In the genomic region with DNA sequence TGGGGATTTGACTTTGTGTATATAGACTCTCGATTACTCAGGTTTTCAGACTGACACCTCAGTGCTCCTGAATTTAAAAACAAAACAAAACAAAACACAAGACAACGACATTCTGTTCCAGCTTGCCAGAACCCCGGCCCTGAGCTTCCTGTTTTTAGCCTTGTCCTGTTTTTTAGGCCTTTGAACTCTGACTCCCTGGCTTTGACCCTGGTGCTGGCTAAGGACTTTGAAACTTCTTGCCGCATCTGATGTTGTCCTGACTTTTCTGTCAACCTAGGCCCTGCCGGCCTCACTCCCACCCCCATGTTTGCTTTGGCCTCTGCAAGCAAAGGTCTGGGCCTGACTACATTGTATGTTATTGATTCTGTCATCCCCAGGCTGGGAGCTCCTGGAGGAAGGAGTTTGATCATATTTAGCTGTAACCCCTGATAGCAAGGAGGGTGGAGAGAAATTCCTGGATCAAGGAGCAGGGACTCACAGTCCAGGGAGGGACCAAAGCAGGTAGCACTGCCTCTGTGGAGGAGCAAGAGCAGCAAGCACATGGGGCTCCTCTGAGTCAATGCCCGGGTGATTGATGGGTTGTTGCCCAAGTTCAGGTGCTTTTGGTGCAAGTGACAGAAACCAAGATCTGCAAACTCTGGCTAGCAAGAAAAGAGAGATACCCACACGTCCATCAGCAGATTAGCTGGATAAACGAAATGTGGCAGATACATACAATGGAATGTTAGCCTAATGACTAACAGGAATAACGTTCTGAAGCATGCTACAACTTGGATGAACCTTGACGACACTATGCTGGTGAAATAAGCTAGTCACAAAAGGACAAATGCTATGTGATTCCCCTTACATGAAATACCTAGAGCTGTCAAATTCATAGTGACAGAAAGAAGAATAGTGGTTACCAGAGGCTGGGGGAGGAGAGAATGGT, we compare ENCODE assay signal across 13 cellular contexts. TPM values are rescaled to one million over a fixed set of nuclear protein-coding genes. Genes with fewer than 3 reads are reported as not detected.
DNase-seq lines count a peak whose midpoint lies in the region; ATAC-seq and TF ChIP-seq lines count a peak whose summit lies in the region.
"Had no signal": no experiment of that assay in that cellular context is flagged by ENCODE, and none has a peak within 500 bp of the region (broad histone marks: within the 10 kb centered on the region; RNA-seq: fewer than 3 reads in every experiment).

No MANE protein-coding gene starts in this region.

- no TSS peak for BruUV-seq in PC-3 (replicated peaks; lab: Mats Ljungman, UMichigan)

- H3K4me1 ChIP-seq in PC-3 (ENCODE audit: insufficient read depth, low read length) (no peaks in the 10 kb centered on the region), esophagus muscularis mucosa (peaks cover 6 to 24% (median 16%) of the 10 kb centered on the region in 4 donors), sigmoid colon (peaks cover 0 to 5% (median 2%) of the 10 kb centered on the region in 4 donors)
- H3K4me1 ChIP-seq: thyroid gland had no signal

- TF ChIP-seq EP300 in esophagus muscularis mucosa (IDR thresholded peaks at IDR 0.05) = no peak
- TF ChIP-seq EP300 in sigmoid colon (IDR thresholded peaks at IDR 0.05) = no peak

- no peaks in the 10 kb centered on the region for H3K9me3 Mint-ChIP-seq in nephron

- POLR2A ChIA-PET in PC-3 (lab: Charles Lee; ENCODE audit: unreplicated experiment) = no interaction called here

- no peaks in the 10 kb centered on the region for H3F3A ChIP-seq in PC-3 (ENCODE audit: low read length, unreplicated experiment)

- H3K27ac ChIP-seq in PC-3 (ENCODE audit: low read length) (no peak overlapping the region), esophagus muscularis mucosa (replicated peaks in 1 of 4) (no peak overlapping the region), coronary artery (no peak overlapping the region), sigmoid colon (no peak overlapping the region)
- H3K27ac ChIP-seq: C4-2B, thyroid gland had no signal

- H3K36me3 ChIP-seq in PC-3 (ENCODE audit: low read depth, low read length) = no peaks in the 10 kb centered on the region
- no peaks in the 10 kb centered on the region for H3K36me3 ChIP-seq in esophagus muscularis mucosa
- no peaks in the 10 kb centered on the region for H3K36me3 ChIP-seq in sigmoid colon
- H3K36me3 ChIP-seq: thyroid gland had no signal

- TF ChIP-seq CTCF in PC-3 (conservative IDR thresholded peaks at IDR 0.05; ENCODE audit: low read depth, low read length) (no peak), esophagus muscularis mucosa (IDR thresholded peaks at IDR 0.05) (no peak), nephron (IDR thresholded peaks at IDR 0.05; ENCODE audit: unreplicated experiment in 3 of 3) (no peak), coronary artery (IDR thresholded peaks at IDR 0.05) (no peak), sigmoid colon (IDR thresholded peaks at IDR 0.05) (no peak)

- H3K9ac ChIP-seq in PC-3 (ENCODE audit: low read length) = no peak overlapping the region

- H3K36me3 Mint-ChIP-seq in nephron (ENCODE audit: low read depth) = no peaks in the 10 kb centered on the region

- H3K27ac Mint-ChIP-seq in nephron = peak overlapping the region; percentile 18 to 62 (median 31)

- H3K4me3 ChIP-seq in PC-3 (ENCODE audit: low read length) (no peak overlapping the region), esophagus muscularis mucosa (no peak overlapping the region), coronary artery (no peak overlapping the region), sigmoid colon (no peak overlapping the region)
- H3K4me3 ChIP-seq: thyroid gland had no signal

- WGBS in esophagus muscularis mucosa = 54% methylated on average over 10 of the region's 10 CpGs
- WGBS in sigmoid colon, 2 donors = 43 to 66% methylated on average over 10 of the region's 10 CpGs

- H3K4me1 Mint-ChIP-seq in nephron = peaks cover 13% of the 10 kb centered on the region

- H3K9me3 ChIP-seq in PC-3 (ENCODE audit: low read length) (no peaks in the 10 kb centered on the region), esophagus muscularis mucosa (no peaks in the 10 kb centered on the region), sigmoid colon (no peaks in the 10 kb centered on the region)
- H3K9me3 ChIP-seq: thyroid gland had no signal

- H3K27me3 ChIP-seq in PC-3 (ENCODE audit: low read length) (no peaks in the 10 kb centered on the region), esophagus muscularis mucosa (peaks cover 0 to 9% (median 0%) of the 10 kb centered on the region in 4 donors), sigmoid colon (no peaks in the 10 kb centered on the region)
- H3K27me3 ChIP-seq: thyroid gland had no signal

- no peaks in the 10 kb centered on the region for H3K9me2 ChIP-seq in PC-3 (replicated peaks; ENCODE audit: low read length)

- intact Hi-C loops in PC-3 (cut with micrococcal nuclease) = no loop called here
- intact Hi-C loops in esophagus muscularis mucosa (cut with DNase I) = loop anchor here (10.0 kb wide), 1 partner anchor 101 kb away; no protein-coding TSS in a partner anchor
- intact Hi-C loops in sigmoid colon (cut with DNase I) = no loop called here

- H3K79me2 ChIP-seq in PC-3 (ENCODE audit: low read length) = no peaks in the 10 kb centered on the region

- H3K27me3 Mint-ChIP-seq in nephron (ENCODE audit: low read depth) = peaks cover 8% of the 10 kb centered on the region

- peak; percentile 3 for DNase-seq in GM04503 (ENCODE audit: low read depth)
- DNase-seq in PC-3 = peak; percentile 46
- DNase-seq in esophagus muscularis mucosa (ENCODE audit: extremely low spot score) = peak; percentile 89
- no peak for DNase-seq in coronary artery (ENCODE audit: low spot score)
- no peak for DNase-seq in sigmoid colon
- DNase-seq: H7, NCI-H510A treated with DMSO at 0.1 percent for 48 hours, thyroid gland had no signal

- H2AFZ ChIP-seq in PC-3 (ENCODE audit: low read length) = no peak overlapping the region

- H4K20me1 ChIP-seq in PC-3 (ENCODE audit: low read length) = no peaks in the 10 kb centered on the region

- peak; percentile 60 for ATAC-seq in PC-3
- ATAC-seq in GM18511 (IDR thresholded peaks at IDR 0.05; ENCODE audit: unreplicated experiment) = no peak
- no peak for ATAC-seq in GM21723 (IDR thresholded peaks at IDR 0.05; ENCODE audit: unreplicated experiment)

- TF ChIP-seq POLR2A in esophagus muscularis mucosa (IDR thresholded peaks at IDR 0.05; ENCODE audit: low read depth) (no peak), sigmoid colon (IDR thresholded peaks at IDR 0.05) (no peak)

- no peak overlapping the region for H3K4me2 ChIP-seq in PC-3 (ENCODE audit: low read length)

- H3K4me3 Mint-ChIP-seq in nephron = no peak overlapping the region

- CTCF ChIA-PET in PC-3 (lab: Charles Lee) = interaction anchor here (0.7 kb wide), 1 partner anchor 31 kb away, joined by 3 read pairs; no protein-coding TSS in a partner anchor

RNA-seq across cellular contexts. Expression of gene CCL16, which starts 7.7 kb away (rescaled TPM):
- total RNA-seq in PC-3 (2014; rRNA removed) (not detected in 2 replicates), esophagus muscularis mucosa (under 1 TPM in 1 of 4 donors, not detected in 3; 0.42 TPM), sigmoid colon (1 to 10 TPM in 1 of 4 donors, not detected in 3; 1.1 TPM)
- under 1 TPM in 1 of 3 donors, not detected in 2; 0.10 TPM for polyA plus RNA-seq in sigmoid colon
- total RNA-seq: H7, osteocyte had no signal

RNA-seq across cellular contexts. Expression of gene CCL14, which starts 12.9 kb away (rescaled TPM):
- not detected in 2 replicates for total RNA-seq in PC-3 (2014; rRNA removed)
- total RNA-seq in esophagus muscularis mucosa = 10 to 100 TPM; 11.2 to 59.8 (median 54.7) TPM
- 10 to 100 TPM; 13.0 to 30.0 (median 23.7) TPM for total RNA-seq in sigmoid colon
- polyA plus RNA-seq in sigmoid colon = 10 to 100 TPM in 1 of 3 donors, under 1 TPM in 1, not detected in 1; 0.60 to 14.2 TPM
- total RNA-seq: H7, osteocyte had no signal

RNA-seq across cellular contexts. Expression of gene CCL15, which starts 27.8 kb away (rescaled TPM):
- not detected in 2 replicates for total RNA-seq in PC-3 (2014; rRNA removed)
- total RNA-seq in esophagus muscularis mucosa = not detected
- total RNA-seq in sigmoid colon = not detected
- polyA plus RNA-seq in sigmoid colon = 10 to 100 TPM; 30.1 to 37.2 (median 33.7) TPM
- total RNA-seq: H7, osteocyte had no signal

RNA-seq across cellular contexts. Expression of gene LYZL6, which starts 30.1 kb away (rescaled TPM):
- not detected in 2 replicates for total RNA-seq in PC-3 (2014; rRNA removed)
- total RNA-seq in esophagus muscularis mucosa = not detected
- not detected for total RNA-seq in sigmoid colon
- not detected for polyA plus RNA-seq in sigmoid colon
- total RNA-seq: H7, osteocyte, thyroid gland had no signal

RNA-seq across cellular contexts. Expression of gene RDM1, which starts 43.0 kb away (rescaled TPM):
- 2.0 and 2.6 TPM in 2 replicates for total RNA-seq in PC-3 (2014; rRNA removed)
- total RNA-seq in esophagus muscularis mucosa = not detected
- not detected for total RNA-seq in sigmoid colon
- polyA plus RNA-seq in sigmoid colon = 1 to 10 TPM in 1 of 3 donors, under 1 TPM in 1, not detected in 1; 0.92 to 3.6 TPM

Comparison
In these comparisons a context has a peak if more than half of its experiments do, and no peak if none do; other contexts are left out.
1. DNase-seq: peak in GM04503 (single experiment), PC-3 (single experiment) and esophagus muscularis mucosa (single experiment); none in coronary artery (single experiment) and sigmoid colon (single experiment).
2. RNA of gene CCL14, which starts 12.9 kb away (total RNA-seq): 11.2 to 59.8 TPM in esophagus muscularis mucosa and 13.0 to 30.0 TPM in sigmoid colon; not detected in PC-3; every median in the first group is over 10 times any median in the second.